Comparison of ENCODE assay signal across 15 cellular contexts in genomic region chr12:106058256-106059182, GRCh38.
DNase-seq lines count a peak whose midpoint lies in the region; ATAC-seq, FAIRE-seq and TF ChIP-seq lines count a peak whose summit lies in the region.
"Had no signal": no experiment of that assay in that cellular context is flagged by ENCODE, and none has a peak within 500 bp of the region (broad histone marks: within the 10 kb centered on the region; RNA-seq: fewer than 3 reads in every experiment).

No MANE protein-coding gene starts in this region.

- H3K9me1 ChIP-seq in keratinocyte (ENCODE audit: control insufficient read depth, extremely low read depth, insufficient read depth, low read length) = no peaks in the 10 kb centered on the region

- no peak for TF ChIP-seq CTCF in A549 (IDR thresholded peaks at IDR 0.05)
- TF ChIP-seq CTCF in HFFc6 (IDR thresholded peaks at IDR 0.05) = no peak
- no peak for TF ChIP-seq CTCF in cardiac fibroblast (IDR thresholded peaks at IDR 0.05; ENCODE audit: low read depth, low read length)
- no peak for TF ChIP-seq CTCF in keratinocyte (optimal IDR thresholded peaks at IDR 0.05 in 1 of 3, IDR thresholded peaks at IDR 0.05 in 1 of 3, conservative IDR thresholded peaks at IDR 0.05 in 1 of 3; ENCODE audit: extremely low read depth in 1 of 3, insufficient read depth in 2 of 3, low read length in 3 of 3)
- TF ChIP-seq CTCF in A673 (conservative IDR thresholded peaks at IDR 0.05; ENCODE audit: low read depth, low read length) = no peak

- H3K9ac ChIP-seq in keratinocyte (ENCODE audit: control insufficient read depth, extremely low read depth, insufficient read depth, low read length) = no peak overlapping the region

- no TSS peak for BruUV-seq in A673 (replicated peaks; lab: Mats Ljungman, UMichigan)

- DNase-seq in A549 (ENCODE audit: low read depth in 1 of 2, low spot score in 1 of 2) = no peak
- DNase-seq in HFFc6 = peak; percentile 60
- DNase-seq in cardiac fibroblast (ENCODE audit: low read depth in 2 of 2) = peak; percentile 54 to 73
- DNase-seq in keratinocyte (ENCODE audit: low read depth, low spot score) = no peak
- no peak for DNase-seq in A673 (ENCODE audit: low spot score)
- DNase-seq in frontal cortex (ENCODE audit: low spot score in 2 of 2) = no peak
- DNase-seq: activated CD8-positive, alpha-beta memory T cell treated with anti-CD3 and anti-CD28 coated beads, Interleukin-2, amount 10 ng/mL, durations not matched to agents 7 days and 5 days; effector CD8-positive, alpha-beta T cell; MG63; NCI-H2029 treated with DMSO at 0.1 percent for 48 hours; NCI-H69; stimulated activated CD4-positive, alpha-beta T cell treated with anti-CD3 and anti-CD28 coated beads, Interleukin-12 subunit alpha, Interleukin-12 subunit beta, amount 100 ng/mL, for 4 hours had no signal

- peaks cover 9% of the 10 kb centered on the region; the same call in 1 of the 2 replicates for H3K9me3 Mint-ChIP-seq in HFFc6

- CTCF ChIA-PET in A549 (lab: Yijun Ruan, JAX) (interaction anchor here (0.7 to 1.4 kb wide), 3 partner anchors 78 to 783 kb away, joined by 3 to 4 read pairs (median 3); no protein-coding TSS in a partner anchor), A673 (lab: Charles Lee) (no interaction called here)

- H3K27me3 Mint-ChIP-seq in HFFc6 (ENCODE audit: insufficient read depth) = peaks cover 4% of the 10 kb centered on the region; the same call in 1 of the 2 replicates

- TF ChIP-seq POLR2A in A549 (IDR thresholded peaks at IDR 0.05; ENCODE audit: low read length) = no peak

- no peak overlapping the region for H2AFZ ChIP-seq in keratinocyte (ENCODE audit: control insufficient read depth, low read length)

- POLR2A ChIA-PET in A549 (lab: Yijun Ruan, JAX) = no interaction called here
- POLR2A ChIA-PET in A673 (lab: Charles Lee; ENCODE audit: low non-redundant PET) = no interaction called here

- intact Hi-C loops in A673 (cut with micrococcal nuclease; ENCODE audit: unreplicated experiment) = no loop called here

- WGBS in A549 (ENCODE audit: missing lambda C conversion rate) = 83% methylated on average over 4 of the region's 4 CpGs

- H3K27ac ChIP-seq in A549 = no peak overlapping the region
- H3K27ac ChIP-seq in keratinocyte (ENCODE audit: control insufficient read depth, insufficient read depth, low read length) = no peak overlapping the region
- H3K27ac ChIP-seq in A673 (ENCODE audit: low read depth, low read length, poor library complexity, severe bottlenecking) = no peak overlapping the region
- H3K27ac ChIP-seq: breast epithelium had no signal

- no peaks in the 10 kb centered on the region for H4K20me1 ChIP-seq in keratinocyte (ENCODE audit: control insufficient read depth, extremely low read depth, insufficient read depth, low read length)

- H3K27me3 ChIP-seq in keratinocyte (ENCODE audit: control insufficient read depth, extremely low read depth, insufficient read depth, low read length) = no peaks in the 10 kb centered on the region
- no peaks in the 10 kb centered on the region for H3K27me3 ChIP-seq in A673 (replicated peaks; ENCODE audit: insufficient read depth, low read depth, low read length, poor library complexity)
- H3K27me3 ChIP-seq: breast epithelium, MG63 had no signal

- peaks cover 4% of the 10 kb centered on the region; the same call in 1 of the 3 replicates for H3K4me1 ChIP-seq in A549
- H3K4me1 ChIP-seq in keratinocyte (ENCODE audit: control insufficient read depth, extremely low read depth, insufficient read depth, low read length) = peaks cover 8% of the 10 kb centered on the region
- H3K4me1 ChIP-seq in A673 (ENCODE audit: insufficient read depth, low read length, poor library complexity, severe bottlenecking) = no peaks in the 10 kb centered on the region
- H3K4me1 ChIP-seq: breast epithelium had no signal

- H3K27ac Mint-ChIP-seq in HFFc6 = peak overlapping the region; percentile 34; the same call in 1 of the 2 replicates
- H3K27ac Mint-ChIP-seq: activated CD8-positive, alpha-beta memory T cell treated with anti-CD3 and anti-CD28 coated beads, Interleukin-2, amount 10 ng/mL, durations not matched to agents 7 days and 5 days had no signal

- FAIRE-seq in A549 (lab: Jason Lieb, UNC) = no peak
- FAIRE-seq in keratinocyte (lab: Jason Lieb, UNC) = peak; percentile 79
- FAIRE-seq in frontal cortex (lab: Jason Lieb, UNC) = no peak

- no peaks in the 10 kb centered on the region for H3K79me2 ChIP-seq in keratinocyte (ENCODE audit: control insufficient read depth, insufficient read depth, low read length)

- ATAC-seq in A549 (peak; percentile 49 to 59; a peak in 4 of 6 replicates), GM21717 (IDR thresholded peaks at IDR 0.05; ENCODE audit: unreplicated experiment) (no peak), GM21528 (IDR thresholded peaks at IDR 0.05; ENCODE audit: low FRiP score, unreplicated experiment) (no peak)
- ATAC-seq: activated CD8-positive, alpha-beta memory T cell treated with anti-CD3 and anti-CD28 coated beads, Interleukin-2, amount 10 ng/mL, durations not matched to agents 7 days and 5 days had no signal

- dilution Hi-C loops in keratinocyte (cut with MboI; ENCODE audit: extremely low pct_ligation_motif_present, low sequenced_read_pairs) = no loop called here

- H3K4me3 Mint-ChIP-seq in HFFc6 = peak overlapping the region; percentile 6; the same call in 1 of the 2 replicates
- H3K4me3 Mint-ChIP-seq: activated CD8-positive, alpha-beta memory T cell treated with anti-CD3 and anti-CD28 coated beads, Interleukin-2, amount 10 ng/mL, durations not matched to agents 7 days and 5 days had no signal

- H3K4me1 Mint-ChIP-seq in HFFc6 (ENCODE audit: low read depth) = peaks cover 43% of the 10 kb centered on the region
- H3K4me1 Mint-ChIP-seq: activated CD8-positive, alpha-beta memory T cell treated with anti-CD3 and anti-CD28 coated beads, Interleukin-2, amount 10 ng/mL, durations not matched to agents 7 days and 5 days had no signal

- H3K4me2 ChIP-seq in A549 = no peak overlapping the region
- H3K4me2 ChIP-seq in keratinocyte (ENCODE audit: control insufficient read depth, extremely low read depth, insufficient read depth, low read depth, low read length) = no peak overlapping the region

- H3K9me3 ChIP-seq in A549 = peaks cover 7% of the 10 kb centered on the region; the same call in 1 of the 3 replicates
- H3K9me3 ChIP-seq in keratinocyte (ENCODE audit: control insufficient read depth, low read depth, low read length) = no peaks in the 10 kb centered on the region
- peaks cover 4% of the 10 kb centered on the region for H3K9me3 ChIP-seq in A673 (ENCODE audit: low read depth, low read length, poor library complexity, severe bottlenecking)
- H3K9me3 ChIP-seq: MG63 had no signal

- no peaks in the 10 kb centered on the region for H3K36me3 ChIP-seq in keratinocyte (ENCODE audit: control insufficient read depth in 2 of 2, extremely low read depth in 1 of 2, insufficient read depth in 2 of 2, low read length in 2 of 2)
- no peaks in the 10 kb centered on the region for H3K36me3 ChIP-seq in A673 (ENCODE audit: insufficient read depth, low read length, poor library complexity, severe bottlenecking)
- H3K36me3 ChIP-seq: breast epithelium, MG63 had no signal

- no peak for TF ChIP-seq RAD21 in A549 (conservative IDR thresholded peaks at IDR 0.05 in 1 of 2, IDR thresholded peaks at IDR 0.05 in 1 of 2)

- H3K4me3 ChIP-seq in A549 (no peak overlapping the region), cardiac fibroblast (replicated peaks in 1 of 2; ENCODE audit: low read depth in 2 of 2, low read length in 2 of 2) (no peak overlapping the region), keratinocyte (ENCODE audit: control insufficient read depth in 2 of 3, extremely low read depth in 1 of 3, insufficient read depth in 2 of 3, low read depth in 1 of 3, low read length in 3 of 3) (no peak overlapping the region), A673 (ENCODE audit: low read depth, low read length, poor library complexity, severe bottlenecking) (no peak overlapping the region)
- H3K4me3 ChIP-seq: breast epithelium, MG63 had no signal

- peaks cover 21% of the 10 kb centered on the region for H3K36me3 Mint-ChIP-seq in HFFc6 (ENCODE audit: low read depth)
- H3K36me3 Mint-ChIP-seq: activated CD8-positive, alpha-beta memory T cell treated with anti-CD3 and anti-CD28 coated beads, Interleukin-2, amount 10 ng/mL, durations not matched to agents 7 days and 5 days had no signal

- TF ChIP-seq EP300 in A549 (IDR thresholded peaks at IDR 0.05) = no peak

TF ChIP-seq in A549, 52 proteins besides CTCF, POLR2A, EP300 and RAD21:
- TF ChIP-seq EHMT2 (IDR thresholded peaks at IDR 0.05; ENCODE audit: low read depth) = no peak
- no peak for TF ChIP-seq MAFK (IDR thresholded peaks at IDR 0.05; ENCODE audit: partially characterized antibody)
- TF ChIP-seq PBX3 (IDR thresholded peaks at IDR 0.05) = no peak
- no peak for TF ChIP-seq HOXA7 (CRISPR knock-in tag; IDR thresholded peaks at IDR 0.05)
- no peak for TF ChIP-seq EHF (CRISPR knock-in tag; IDR thresholded peaks at IDR 0.05)
- TF ChIP-seq TP53 (CRISPR knock-in tag; IDR thresholded peaks at IDR 0.05) = no peak

Comparison
In these comparisons a context has a peak if more than half of its experiments do, and no peak if none do; other contexts are left out.
1. ATAC-seq: peak in A549 (2 of 2); none in GM21717 (single experiment) and GM21528 (single experiment).
2. DNase-seq: peak in HFFc6 (single experiment) and cardiac fibroblast (2 of 2); none in A549 (0 of 2), keratinocyte (single experiment), A673 (single experiment) and frontal cortex (0 of 2).